Comparison of ENCODE assay signal across 9 cellular contexts in genomic region chr5:134553816-134554215, GRCh38. TPM values are rescaled to one million over a fixed set of nuclear protein-coding genes. Genes with fewer than 3 reads are reported as not detected.
DNase-seq lines count a peak whose midpoint lies in the region; ATAC-seq, FAIRE-seq and TF ChIP-seq lines count a peak whose summit lies in the region.
"Had no signal": no experiment of that assay in that cellular context is flagged by ENCODE, and none has a peak within 500 bp of the region (broad histone marks: within the 10 kb centered on the region; RNA-seq: fewer than 3 reads in every experiment).

No MANE protein-coding gene starts in this region.

- peak; percentile 18 for FAIRE-seq in GM12878 (lab: Jason Lieb, UNC)
- FAIRE-seq: G401.6 had no signal

- H4K20me1 ChIP-seq in H9 (ENCODE audit: control insufficient read depth, insufficient read depth, insufficient read length) (no peaks in the 10 kb centered on the region), GM12878 (ENCODE audit: control insufficient read depth, insufficient read depth) (no peaks in the 10 kb centered on the region)

- WGBS in H9 (ENCODE audit: extremely low coverage, insufficient read length, low lambda C conversion rate): no CpG with 5 or more reads among the region's 6 CpGs
- WGBS in GM12878 (ENCODE audit: insufficient coverage, insufficient replicate concordance, low lambda C conversion rate, missing lambda C conversion rate): 37% methylated on average over 6 of the region's 6 CpGs

- H3K9ac ChIP-seq in H9 (ENCODE audit: extremely low read depth, insufficient read length, low read length): no peak overlapping the region
- H3K9ac ChIP-seq in GM12878 (ENCODE audit: control insufficient read depth, insufficient read depth, low read length): peak overlapping the region; percentile 45

- H3K4me1 ChIP-seq in BE2C: peaks cover 23% of the 10 kb centered on the region
- no peaks in the 10 kb centered on the region; the same call in 1 of the 2 replicates for H3K4me1 ChIP-seq in H9 (ENCODE audit: insufficient read depth, low read length)
- H3K4me1 ChIP-seq in GM12878 (ENCODE audit: control insufficient read depth, insufficient read depth, low read length): peaks cover 61% of the 10 kb centered on the region

- RAD21 ChIA-PET in GM12878 (lab: Charles Lee; ENCODE audit: unreplicated experiment): interaction anchor here (0.9 to 3.3 kb wide), 7 partner anchors 9 to 182 kb away, joined by 3 to 47 read pairs (median 8); partner anchors contain the start of gene JADE2

- DNase-seq in BE2C: peak; percentile 56
- DNase-seq in H9: no peak
- DNase-seq in GM12878 (ENCODE audit: low read depth, low spot score): no peak
- DNase-seq in natural killer cell: no peak
- no peak for DNase-seq in posterior cingulate gyrus
- DNase-seq in effector CD8-positive, alpha-beta T cell (lab: John Stamatoyannopoulos, UW): no peak
- no peak for DNase-seq in RPMI8226
- no peak for DNase-seq in NCI-H774 (lab: John Stamatoyannopoulos, UW)

- H2BK5ac ChIP-seq in H9 (ENCODE audit: insufficient read length, low read length): no peak overlapping the region

- H3K4me3 Mint-ChIP-seq in H9 (no peak overlapping the region), natural killer cell (no peak overlapping the region)

- H3K18ac ChIP-seq in H9 (ENCODE audit: insufficient read length, low read depth, low read length): no peak overlapping the region

- intact Hi-C loops in GM12878 (cut with micrococcal nuclease; ENCODE audit: unreplicated experiment): loop anchor here (2.0 kb wide), 2 partner anchors 13 to 27 kb away; no protein-coding TSS in a partner anchor
- intact Hi-C loops in natural killer cell (cut with micrococcal nuclease): no loop called here
- intact Hi-C loops in posterior cingulate gyrus (cut with DNase I): no loop called here

- no peaks in the 10 kb centered on the region for H3K9me3 Mint-ChIP-seq in H9
- H3K9me3 Mint-ChIP-seq in natural killer cell: no peaks in the 10 kb centered on the region

- H3K14ac ChIP-seq in H9 (ENCODE audit: insufficient read depth, low read length): no peak overlapping the region; the same call in 1 of the 2 replicates

- no peak overlapping the region for H2AFZ ChIP-seq in H9 (ENCODE audit: low read length)
- H2AFZ ChIP-seq in GM12878 (ENCODE audit: control insufficient read depth, low read depth, low read length): no peak overlapping the region; the same call in 1 of the 2 replicates

- H3K27ac Mint-ChIP-seq in H9: peak overlapping the region; percentile 57 to 62 (median 59); a peak in 3 of 7 replicates
- H3K27ac Mint-ChIP-seq in natural killer cell: peak overlapping the region; percentile 92 to 94

- no peak overlapping the region for H2BK15ac ChIP-seq in H9 (ENCODE audit: low read depth, low read length)

- no peak overlapping the region for H2AK5ac ChIP-seq in H9 (ENCODE audit: insufficient read length, low read length)

- ATAC-seq in GM12878 (peak; percentile 2), natural killer cell (no peak)

- no peak overlapping the region for H3K56ac ChIP-seq in H9 (ENCODE audit: insufficient read length, low read depth, low read length)

- no peak overlapping the region for H2BK120ac ChIP-seq in H9 (ENCODE audit: low read depth, low read length, poor library complexity, severe bottlenecking)

- no peak overlapping the region for H4K91ac ChIP-seq in H9 (ENCODE audit: insufficient read length, low read depth, low read length)

- H3K79me1 ChIP-seq in H9 (ENCODE audit: insufficient read depth, low read depth, low read length, poor library complexity, severe bottlenecking): no peaks in the 10 kb centered on the region

- H3K27me3 ChIP-seq in BE2C (no peaks in the 10 kb centered on the region), H9 (ENCODE audit: insufficient read depth, low read length) (no peaks in the 10 kb centered on the region), GM12878 (replicated peaks in 1 of 2; ENCODE audit: control insufficient read depth in 2 of 2, insufficient read depth in 2 of 2, low read length in 1 of 2) (no peaks in the 10 kb centered on the region)

- H2BK12ac ChIP-seq in H9 (ENCODE audit: insufficient read length, low read depth, low read length): no peak overlapping the region

- CTCF ChIA-PET in GM12878 (lab: Yijun Ruan, JAX): interaction anchor here (1.2 to 3.8 kb wide), 10 partner anchors 9 to 143 kb away, joined by 4 to 35 read pairs (median 6); partner anchors contain the start of gene CDKN2AIPNL

- H3K27me3 Mint-ChIP-seq in H9 (ENCODE audit: low read depth) (peaks cover 1% of the 10 kb centered on the region; the same call in 1 of the 2 replicates), natural killer cell (ENCODE audit: low read depth in 2 of 2) (no peaks in the 10 kb centered on the region)

- H3K23ac ChIP-seq in H9 (ENCODE audit: insufficient read length, low read depth, low read length): no peak overlapping the region

- H3K36me3 Mint-ChIP-seq in H9 (ENCODE audit: insufficient read depth in 1 of 3, low read depth in 3 of 3) (peaks cover 9 to 71% (median 43%) of the 10 kb centered on the region in 3 experiments), natural killer cell (no peaks in the 10 kb centered on the region)

- no peak for TF ChIP-seq POLR2A in GM12878 (IDR thresholded peaks at IDR 0.05; ENCODE audit: low read depth, low read length)

- no peak overlapping the region for H4K8ac ChIP-seq in H9 (replicated peaks; ENCODE audit: insufficient read length, low read depth, low read length)

- H4K5ac ChIP-seq in H9 (ENCODE audit: insufficient read length, low read depth, low read length): no peak overlapping the region

- H3K4me2 ChIP-seq in H9 (ENCODE audit: insufficient read depth, insufficient read length, low read length): no peak overlapping the region
- peak overlapping the region; percentile 62 for H3K4me2 ChIP-seq in GM12878 (ENCODE audit: control insufficient read depth, insufficient read depth)

- POLR2A ChIA-PET in GM12878 (lab: Charles Lee): interaction anchor here (0.7 to 5.5 kb wide), 9 partner anchors 10 to 182 kb away, joined by 3 to 113 read pairs (median 4); partner anchors contain the start of genes CDKN2AIPNL and UBE2B

- H3K27ac ChIP-seq in H9 (ENCODE audit: insufficient read length, low read depth, low read length) (no peak overlapping the region), GM12878 (ENCODE audit: control insufficient read depth, insufficient read depth) (peak overlapping the region; percentile 91)

- H3K4ac ChIP-seq in H9 (ENCODE audit: low read depth, low read length): no peak overlapping the region

- SMC1A ChIA-PET in GM12878 (lab: Charles Lee; ENCODE audit: uncharacterized antibody, unreplicated experiment): interaction anchor here (0.7 to 4.4 kb wide), 4 partner anchors 11 to 329 kb away, joined by 4 to 85 read pairs (median 14); no protein-coding TSS in a partner anchor

- no TSS peak for BruUV-seq in GM12878 (replicated peaks; lab: Mats Ljungman, UMichigan)

- no peak overlapping the region for H3K4me3 ChIP-seq in BE2C (ENCODE audit: low read depth, low read length)
- H3K4me3 ChIP-seq in GM12878: no peak overlapping the region

- H3T11ph ChIP-seq in H9 (ENCODE audit: low read length): no peak overlapping the region

- H3K23me2 ChIP-seq in H9 (ENCODE audit: insufficient read length, low read depth, low read length, poor library complexity, severe bottlenecking): no peaks in the 10 kb centered on the region

- H3K36me3 ChIP-seq in BE2C (no peaks in the 10 kb centered on the region), GM12878 (ENCODE audit: control insufficient read depth in 2 of 2, insufficient read depth in 2 of 2, low read length in 1 of 2) (peaks cover 12 to 14% of the 10 kb centered on the region in 2 experiments)

- H3K79me2 ChIP-seq in H9 (ENCODE audit: insufficient read depth, low read length): peaks cover 1% of the 10 kb centered on the region; the same call in 1 of the 2 replicates
- H3K79me2 ChIP-seq in GM12878 (ENCODE audit: control insufficient read depth, insufficient read depth, low read length): peaks cover 41% of the 10 kb centered on the region

- no peak for TF ChIP-seq EP300 in GM12878 (IDR thresholded peaks at IDR 0.05; ENCODE audit: borderline replicate concordance in 1 of 2, control insufficient read depth in 1 of 2, low read depth in 2 of 2, low read length in 2 of 2)

- no peak for TF ChIP-seq RAD21 in GM12878 (IDR thresholded peaks at IDR 0.05; ENCODE audit: insufficient read depth, low read depth, low read length)

- in situ Hi-C loops in GM12878 (cut with MboI): no loop called here

- TF ChIP-seq CTCF in BE2C (IDR thresholded peaks at IDR 0.05; ENCODE audit: low read depth, low read length): no peak
- TF ChIP-seq CTCF in H9 (conservative IDR thresholded peaks at IDR 0.05): no peak
- TF ChIP-seq CTCF in GM12878 (IDR thresholded peaks at IDR 0.05 in 2 of 3, conservative IDR thresholded peaks at IDR 0.05 in 1 of 3; ENCODE audit: control insufficient read depth in 2 of 3, extremely low read depth in 1 of 3, insufficient read depth in 1 of 3, low read depth in 3 of 3, low read length in 3 of 3): no peak
- TF ChIP-seq CTCF in natural killer cell (IDR thresholded peaks at IDR 0.05): no peak

- no peak overlapping the region for H2BK20ac ChIP-seq in H9 (ENCODE audit: low read depth, low read length, poor library complexity, severe bottlenecking)

- H3K4me1 Mint-ChIP-seq in H9: peaks cover 27 to 33% of the 10 kb centered on the region in 2 experiments
- H3K4me1 Mint-ChIP-seq in natural killer cell: peaks cover 46 to 52% of the 10 kb centered on the region in 2 donors

- H3K9me3 ChIP-seq in BE2C: no peaks in the 10 kb centered on the region
- H3K9me3 ChIP-seq in H9 (ENCODE audit: control insufficient read depth, low read depth, low read length): no peaks in the 10 kb centered on the region
- H3K9me3 ChIP-seq in GM12878 (replicated peaks; ENCODE audit: control insufficient read depth, insufficient read depth, low read length): no peaks in the 10 kb centered on the region

RNA-seq across cellular contexts. Expression of gene JADE2, which starts 28.3 kb away (rescaled TPM):
- 14.7 TPM for polyA plus RNA-seq in BE2C (2012; ENCODE audit: insufficient read depth, insufficient read length, low read depth)
- total RNA-seq in H9 (2021): 99.7 and 101 TPM in 2 replicates
- 71.9 and 78.0 TPM in 2 replicates for total RNA-seq in GM12878 (2013; cell fraction: nucleolus; rRNA removed)
- 35.9 and 40.0 TPM in 2 replicates for total RNA-seq in GM12878 (2014; rRNA removed)
- total RNA-seq in GM12878 (2014; rRNA removed; fragmentation: Illumina TruSeq; extraction: Trizol): 19.9 and 23.6 TPM in 2 replicates
- total RNA-seq in GM12878 (2021): 66.1 and 67.0 TPM in 2 replicates
- polyA plus RNA-seq in GM12878 (2011; ENCODE audit: low read depth): 9.3 TPM
- 18.7 and 31.5 TPM in 2 replicates for polyA plus RNA-seq in GM12878 (2011; rRNA removed)
- 32.4 and 44.8 TPM in 2 replicates for polyA plus RNA-seq in GM12878 (2011; cell fraction: cytosol; rRNA removed)
- polyA plus RNA-seq in GM12878 (2011; cell fraction: nucleus; rRNA removed): 47.8 and 58.6 TPM in 2 replicates
- polyA plus RNA-seq in GM12878 (2012): 22.9 and 26.2 TPM in 2 replicates
- polyA plus RNA-seq in GM12878 (2014; fragmentation: Illumina TruSeq; extraction: Trizol): 11.3 and 21.2 TPM in 2 replicates
- polyA plus RNA-seq in GM12878 (2014; fragmentation: Nextera tagmentation; extraction: Ambion mirVana): 1 to 10 TPM; 1.5 to 2.3 TPM
- 35.3 and 46.9 TPM in 2 replicates for polyA plus RNA-seq in GM12878 (2014; rRNA removed)
- polyA plus RNA-seq in GM12878 (2016; fragmentation: Nextera tagmentation; extraction: Ambion mirVana): 10 to 100 TPM; 13.1 to 15.6 TPM
- 47.3 and 68.9 TPM in 2 replicates for polyA minus RNA-seq in GM12878 (2011; rRNA and poly(A)+ RNA removed)
- 22.5 and 26.8 TPM in 2 replicates for polyA minus RNA-seq in GM12878 (2011; cell fraction: cytosol; rRNA and poly(A)+ RNA removed)
- 21.9 and 35.7 TPM in 2 replicates for polyA minus RNA-seq in GM12878 (2011; cell fraction: nucleus; rRNA and poly(A)+ RNA removed)
- total RNA-seq in natural killer cell: 100 to 1,000 TPM; 130 to 174 (median 173) TPM
